25 cellular contexts compared by ENCODE assay signal in genomic region chr6:18533793-18534192, GRCh38.
"Had no signal": no experiment of that assay in that cellular context is flagged by ENCODE, and none has a peak within 500 bp of the region (broad histone marks: within the 10 kb centered on the region; RNA-seq: fewer than 3 reads in every experiment).

No MANE protein-coding gene starts in this region.

- H3K27me3 ChIP-seq: pancreas, tibial nerve had no signal

- H3K4me3 ChIP-seq: pancreas, tibial nerve had no signal

- H3K9me3 ChIP-seq: neutrophil, pancreas, tibial nerve had no signal

- H3K27ac ChIP-seq: neutrophil, pancreas, tibial nerve had no signal

- ATAC-seq: activated naive CD4-positive, alpha-beta T cell treated with anti-CD3 and anti-CD28 coated beads, Interleukin-2, amount 50 U/mL, for 72 hours; activated T-helper 17 cell treated with anti-CD3 and anti-CD28 coated beads, Interleukin-2, amount 50 U/mL, for 72 hours; left ventricle myocardium superior; natural killer cell treated with Interleukin-12 subunit alpha and Interleukin-12 subunit beta and Interleukin-15 and Interleukin-18, amount 100 ng/mL, for 72 hours; pancreas; sciatic nerve; stimulated activated effector memory CD8-positive, alpha-beta T cell treated with anti-CD3 and anti-CD28 coated beads, Interleukin-12 subunit alpha, Interleukin-12 subunit beta, amount 100 ng/mL, for 72 hours; stimulated activated naive CD8-positive, alpha-beta T cell treated with anti-CD3 and anti-CD28 coated beads, Interleukin-15, amount 100 ng/mL, for 72 hours had no signal

- FAIRE-seq: kidney, pancreas, small intestine had no signal

- H3K4me1 ChIP-seq: pancreas had no signal

- DNase-seq: activated CD8-positive, alpha-beta memory T cell treated with anti-CD3 and anti-CD28 coated beads for 24 hours; activated CD8-positive, alpha-beta memory T cell treated with anti-CD3 and anti-CD28 coated beads, Interleukin-2, amount 50 U/mL, for 4 hours; activated T-cell treated with anti-CD3 and anti-CD28 coated beads, Interleukin-2, amount 50 U/mL, for 24 hours; aorta; central memory CD4-positive, alpha-beta T cell; dermis blood vessel endothelial cell; effector CD8-positive, alpha-beta T cell; foreskin melanocyte; hypothalamus; kidney; left ventricle myocardium superior; mammary epithelial cell; midbrain; pancreas; small intestine; stimulated activated CD4-positive, alpha-beta T cell treated with anti-CD3 and anti-CD28 coated beads, Interleukin-2, amount 100 ng/mL, for 24 hours; stimulated activated naive CD8-positive, alpha-beta T cell treated with anti-CD3 and anti-CD28 coated beads, Interleukin-15, amount 100 ng/mL, for 72 hours; T-helper 1 cell had no signal

- H3K36me3 ChIP-seq: neutrophil, pancreas, tibial nerve had no signal
